In the genomic region with DNA sequence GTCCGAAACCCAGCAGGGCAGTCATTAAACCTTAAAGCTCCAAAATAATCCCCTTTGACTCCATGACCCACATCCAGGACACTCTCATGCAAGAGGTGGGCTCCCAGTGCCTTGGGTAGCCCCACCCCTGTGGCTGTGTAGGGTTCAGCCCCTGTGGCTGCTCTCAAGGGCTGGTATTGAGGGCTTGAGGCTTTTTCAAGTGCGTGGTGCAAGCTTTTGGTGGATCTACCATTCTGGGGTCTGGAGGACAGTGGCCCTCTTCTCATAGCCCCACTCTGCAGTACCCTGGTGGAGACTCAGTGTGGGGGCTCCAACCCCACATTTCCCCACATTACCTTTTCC, we compare ENCODE assay signal across 14 cellular contexts. TPM values are rescaled to one million over a fixed set of nuclear protein-coding genes. Genes with fewer than 3 reads are reported as not detected.
DNase-seq lines count a peak whose midpoint lies in the region; ATAC-seq and TF ChIP-seq lines count a peak whose summit lies in the region.
"Had no signal": no experiment of that assay in that cellular context is flagged by ENCODE, and none has a peak within 500 bp of the region (broad histone marks: within the 10 kb centered on the region; RNA-seq: fewer than 3 reads in every experiment).

No MANE protein-coding gene starts in this region.

- peaks cover 5% of the 10 kb centered on the region for H3K4me1 ChIP-seq in CD4-positive, CD25-positive, alpha-beta regulatory T cell (ENCODE audit: control insufficient read depth, insufficient read depth, low read length, poor library complexity, severe bottlenecking)
- H3K4me1 ChIP-seq in CD8-positive, alpha-beta T cell (ENCODE audit: insufficient read depth, low read length), result peaks cover 10% of the 10 kb centered on the region
- H3K4me1 ChIP-seq in liver (ENCODE audit: control insufficient read depth in 4 of 4, insufficient read depth in 4 of 4, low read length in 3 of 4), result peaks cover 6 to 16% (median 12%) of the 10 kb centered on the region in 4 donors
- peaks cover 3% of the 10 kb centered on the region for H3K4me1 ChIP-seq in suprapubic skin

- POLR2A ChIA-PET in CD8-positive, alpha-beta T cell (lab: Charles Lee), result interaction anchor here (1.0 kb wide), 1 partner anchor 10 kb away, joined by 3 read pairs; no protein-coding TSS in a partner anchor

- H3K27ac Mint-ChIP-seq in CD4-positive, CD25-positive, alpha-beta regulatory T cell, result peak overlapping the region in 2 of 3 donors; percentile 52 to 81
- H3K27ac Mint-ChIP-seq in CD8-positive, alpha-beta T cell, result peak overlapping the region; percentile 37
- peak overlapping the region; percentile 59 for H3K27ac Mint-ChIP-seq in activated T-helper 17 cell treated with anti-CD3 and anti-CD28 coated beads, Interleukin-2, amount 50 U/mL, for 72 hours
- H3K27ac Mint-ChIP-seq in type B pancreatic cell, result no peak overlapping the region
- H3K27ac Mint-ChIP-seq: B cell, HFFc6 had no signal

- no peak for TF ChIP-seq POLR2A in suprapubic skin (IDR thresholded peaks at IDR 0.05)

- no peak for TF ChIP-seq CTCF in CD8-positive, alpha-beta T cell (IDR thresholded peaks at IDR 0.05)
- TF ChIP-seq CTCF in liver (IDR thresholded peaks at IDR 0.05; ENCODE audit: low read depth, low read length, missing input control) (no peak), suprapubic skin (IDR thresholded peaks at IDR 0.05) (no peak), type B pancreatic cell (conservative IDR thresholded peaks at IDR 0.05) (no peak)

- no peak for DNase-seq in CD4-positive, CD25-positive, alpha-beta regulatory T cell
- no peak for DNase-seq in CD8-positive, alpha-beta T cell
- DNase-seq in suprapubic skin (ENCODE audit: low spot score in 2 of 2), result no peak
- DNase-seq in EL, result no peak
- no peak for DNase-seq in type B pancreatic cell (ENCODE audit: extremely low spot score, unreplicated experiment)
- DNase-seq: C1 segment of cervical spinal cord; Caco-2; CD8-positive, alpha-beta memory T cell; HCEC 1CT; HFFc6; IMR-90 had no signal

- H3K4me3 Mint-ChIP-seq in CD4-positive, CD25-positive, alpha-beta regulatory T cell, result no peak overlapping the region
- H3K4me3 Mint-ChIP-seq in CD8-positive, alpha-beta T cell, result no peak overlapping the region
- no peak overlapping the region for H3K4me3 Mint-ChIP-seq in activated T-helper 17 cell treated with anti-CD3 and anti-CD28 coated beads, Interleukin-2, amount 50 U/mL, for 72 hours
- no peak overlapping the region for H3K4me3 Mint-ChIP-seq in type B pancreatic cell
- H3K4me3 Mint-ChIP-seq: B cell, HFFc6 had no signal

- no peaks in the 10 kb centered on the region for H3K9me3 ChIP-seq in CD4-positive, CD25-positive, alpha-beta regulatory T cell (ENCODE audit: control insufficient read depth in 2 of 2, low read length in 2 of 2)
- no peaks in the 10 kb centered on the region for H3K9me3 ChIP-seq in CD8-positive, alpha-beta T cell (ENCODE audit: low read length)
- H3K9me3 ChIP-seq in liver (ENCODE audit: control insufficient read depth in 4 of 4, low read length in 3 of 4), result no peaks in the 10 kb centered on the region
- no peaks in the 10 kb centered on the region for H3K9me3 ChIP-seq in suprapubic skin
- H3K9me3 ChIP-seq: Caco-2 had no signal

- TF ChIP-seq EP300 in suprapubic skin (IDR thresholded peaks at IDR 0.05), result no peak

- 80% methylated on average over 2 of the region's 2 CpGs for WGBS in liver
- WGBS in suprapubic skin, result 96% methylated on average over 2 of the region's 2 CpGs

- peaks cover 37% of the 10 kb centered on the region for H3K36me3 Mint-ChIP-seq in CD4-positive, CD25-positive, alpha-beta regulatory T cell
- H3K36me3 Mint-ChIP-seq in CD8-positive, alpha-beta T cell, result peaks cover 50% of the 10 kb centered on the region
- peaks cover 41% of the 10 kb centered on the region for H3K36me3 Mint-ChIP-seq in activated T-helper 17 cell treated with anti-CD3 and anti-CD28 coated beads, Interleukin-2, amount 50 U/mL, for 72 hours (ENCODE audit: low read depth)
- H3K36me3 Mint-ChIP-seq in type B pancreatic cell, result peaks cover 46% of the 10 kb centered on the region

- CTCF ChIA-PET in CD8-positive, alpha-beta T cell (lab: Charles Lee), result no interaction called here

- H3K4me1 Mint-ChIP-seq in CD4-positive, CD25-positive, alpha-beta regulatory T cell, result peaks cover 18 to 57% (median 42%) of the 10 kb centered on the region in 4 donors
- H3K4me1 Mint-ChIP-seq in CD8-positive, alpha-beta T cell (ENCODE audit: low read depth), result peaks cover 52% of the 10 kb centered on the region
- peaks cover 17% of the 10 kb centered on the region for H3K4me1 Mint-ChIP-seq in activated T-helper 17 cell treated with anti-CD3 and anti-CD28 coated beads, Interleukin-2, amount 50 U/mL, for 72 hours
- H3K4me1 Mint-ChIP-seq in type B pancreatic cell (ENCODE audit: unreplicated experiment), result peaks cover 3% of the 10 kb centered on the region

- no peak overlapping the region for H3K27ac ChIP-seq in CD4-positive, CD25-positive, alpha-beta regulatory T cell (ENCODE audit: insufficient read depth, low read length, poor library complexity, severe bottlenecking)
- no peak overlapping the region for H3K27ac ChIP-seq in CD8-positive, alpha-beta T cell (ENCODE audit: low read depth, low read length)
- H3K27ac ChIP-seq in liver (ENCODE audit: low read depth in 1 of 2, low read length in 2 of 2) (no peak overlapping the region), suprapubic skin (no peak overlapping the region)

- TF ChIP-seq RAD21 in liver (IDR thresholded peaks at IDR 0.05), result no peak

- H3K27me3 ChIP-seq in CD4-positive, CD25-positive, alpha-beta regulatory T cell (ENCODE audit: control insufficient read depth, insufficient read depth, low read length), result no peaks in the 10 kb centered on the region
- no peaks in the 10 kb centered on the region for H3K27me3 ChIP-seq in CD8-positive, alpha-beta T cell (ENCODE audit: insufficient read depth, low read length)
- H3K27me3 ChIP-seq in liver (ENCODE audit: control insufficient read depth in 4 of 4, insufficient read depth in 4 of 4, low read length in 3 of 4) (no peaks in the 10 kb centered on the region), suprapubic skin (no peaks in the 10 kb centered on the region)

- H3K4me3 ChIP-seq in CD4-positive, CD25-positive, alpha-beta regulatory T cell (ENCODE audit: low read depth, low read length), result no peak overlapping the region
- H3K4me3 ChIP-seq in CD8-positive, alpha-beta T cell (ENCODE audit: low read depth, low read length), result no peak overlapping the region
- H3K4me3 ChIP-seq in liver (ENCODE audit: low read depth in 1 of 3, low read length in 3 of 3) (no peak overlapping the region), suprapubic skin (no peak overlapping the region)

- intact Hi-C loops in CD8-positive, alpha-beta T cell (cut with DNase I, micrococcal nuclease), result no loop called here

- no peaks in the 10 kb centered on the region for H3K27me3 Mint-ChIP-seq in CD4-positive, CD25-positive, alpha-beta regulatory T cell
- no peaks in the 10 kb centered on the region for H3K27me3 Mint-ChIP-seq in CD8-positive, alpha-beta T cell (ENCODE audit: low read depth)
- H3K27me3 Mint-ChIP-seq in activated T-helper 17 cell treated with anti-CD3 and anti-CD28 coated beads, Interleukin-2, amount 50 U/mL, for 72 hours, result no peaks in the 10 kb centered on the region
- H3K27me3 Mint-ChIP-seq in type B pancreatic cell, result no peaks in the 10 kb centered on the region
- H3K27me3 Mint-ChIP-seq: B cell; CD8-positive, alpha-beta memory T cell had no signal

- no peak for ATAC-seq in CD4-positive, CD25-positive, alpha-beta regulatory T cell (ENCODE audit: low read depth in 2 of 2)
- no peak for ATAC-seq in CD8-positive, alpha-beta T cell
- ATAC-seq in activated T-helper 17 cell treated with anti-CD3 and anti-CD28 coated beads, Interleukin-2, amount 50 U/mL, for 72 hours (replicated peaks), result no peak

- H3K9me3 Mint-ChIP-seq in CD4-positive, CD25-positive, alpha-beta regulatory T cell, result no peaks in the 10 kb centered on the region
- H3K9me3 Mint-ChIP-seq in CD8-positive, alpha-beta T cell, result no peaks in the 10 kb centered on the region
- no peaks in the 10 kb centered on the region for H3K9me3 Mint-ChIP-seq in activated T-helper 17 cell treated with anti-CD3 and anti-CD28 coated beads, Interleukin-2, amount 50 U/mL, for 72 hours
- H3K9me3 Mint-ChIP-seq in type B pancreatic cell, result no peaks in the 10 kb centered on the region
- H3K9me3 Mint-ChIP-seq: CD8-positive, alpha-beta memory T cell; HFFc6 had no signal

- peaks cover 19% of the 10 kb centered on the region for H3K36me3 ChIP-seq in CD4-positive, CD25-positive, alpha-beta regulatory T cell (ENCODE audit: control insufficient read depth, insufficient read depth, low read length)
- no peaks in the 10 kb centered on the region for H3K36me3 ChIP-seq in CD8-positive, alpha-beta T cell (ENCODE audit: insufficient read depth, low read length)
- H3K36me3 ChIP-seq in liver (ENCODE audit: control insufficient read depth in 4 of 4, insufficient read depth in 3 of 4, low read depth in 1 of 4, low read length in 3 of 4), result peaks cover 0 to 6% (median 2%) of the 10 kb centered on the region in 4 donors
- H3K36me3 ChIP-seq in suprapubic skin, result peaks cover 23% of the 10 kb centered on the region

- no peak overlapping the region for H3K9ac ChIP-seq in liver (ENCODE audit: low read depth in 1 of 2, low read length in 2 of 2)

RNA-seq across cellular contexts. Expression of gene RSBN1L, which starts 50.5 kb away (rescaled TPM):
- total RNA-seq in CD4-positive, CD25-positive, alpha-beta regulatory T cell, result 31.8 TPM
- 1 to 10 TPM; 7.3 to 9.8 (median 8.0) TPM for polyA plus RNA-seq in CD4-positive, CD25-positive, alpha-beta regulatory T cell
- total RNA-seq in CD8-positive, alpha-beta T cell, result 10 to 100 TPM in 1 of 2 experiments, 1 to 10 TPM in 1; 7.4 to 10.0 TPM
- total RNA-seq in activated T-helper 17 cell treated with anti-CD3 and anti-CD28 coated beads, Interleukin-2, amount 50 U/mL, for 72 hours, result 10 to 100 TPM; 15.1 to 21.6 TPM
- total RNA-seq in liver (10 to 100 TPM; 11.6 to 23.4 TPM), suprapubic skin (10 to 100 TPM; 17.1 to 19.7 (median 18.3) TPM), type B pancreatic cell (ENCODE audit: low replicate concordance) (16.3 and 20.4 TPM in 2 replicates)
- polyA plus RNA-seq in liver, result 1 to 10 TPM; 3.3 to 4.1 TPM

RNA-seq across cellular contexts. Expression of gene TMEM60, which starts 51.4 kb away (rescaled TPM):
- 5.2 TPM for total RNA-seq in CD4-positive, CD25-positive, alpha-beta regulatory T cell
- 10 to 100 TPM; 32.3 to 76.0 (median 55.9) TPM for polyA plus RNA-seq in CD4-positive, CD25-positive, alpha-beta regulatory T cell
- total RNA-seq in CD8-positive, alpha-beta T cell, result 1 to 10 TPM; 2.2 TPM
- 10 to 100 TPM; 12.1 to 13.2 TPM for total RNA-seq in activated T-helper 17 cell treated with anti-CD3 and anti-CD28 coated beads, Interleukin-2, amount 50 U/mL, for 72 hours
- 1 to 10 TPM; 4.9 to 9.9 TPM for total RNA-seq in liver
- 10 to 100 TPM in 1 of 2 donors, 1 to 10 TPM in 1; 9.7 to 16.7 TPM for polyA plus RNA-seq in liver
- total RNA-seq in suprapubic skin, result 10 to 100 TPM in 2 of 4 donors, 1 to 10 TPM in 2; 8.3 to 13.5 (median 10.8) TPM
- total RNA-seq in type B pancreatic cell (ENCODE audit: low replicate concordance), result 16.1 and 17.0 TPM in 2 replicates

RNA-seq across cellular contexts. Expression of gene PHTF2, which starts 51.8 kb away (rescaled TPM):
- 77.9 TPM for total RNA-seq in CD4-positive, CD25-positive, alpha-beta regulatory T cell
- 10 to 100 TPM; 25.0 to 32.3 (median 28.7) TPM for polyA plus RNA-seq in CD4-positive, CD25-positive, alpha-beta regulatory T cell
- 10 to 100 TPM; 10.2 to 14.1 TPM for total RNA-seq in CD8-positive, alpha-beta T cell
- 100 to 1,000 TPM in 1 of 2 donors, 10 to 100 TPM in 1; 66.1 to 123 TPM for total RNA-seq in activated T-helper 17 cell treated with anti-CD3 and anti-CD28 coated beads, Interleukin-2, amount 50 U/mL, for 72 hours
- total RNA-seq in liver (1 to 10 TPM; 6.2 to 7.3 TPM), suprapubic skin (10 to 100 TPM in 3 of 4 donors, 1 to 10 TPM in 1; 9.6 to 33.7 (median 15.7) TPM), type B pancreatic cell (ENCODE audit: low replicate concordance) (11.5 and 18.6 TPM in 2 replicates)
- 1 to 10 TPM; 2.2 to 3.1 TPM for polyA plus RNA-seq in liver
